In genomic region chr2:44805836-44806235, GRCh38 we compare ENCODE assay signal across 1 cellular context.
TF ChIP-seq lines count a peak whose summit lies in the region.

No MANE protein-coding gene starts in this region.

TF ChIP-seq in WTC11, 78 proteins besides CTCF, POLR2A, EP300 and RAD21:
- no peak for TF ChIP-seq SOX15 (CRISPR knock-in tag; IDR thresholded peaks at IDR 0.05)
- TF ChIP-seq PREB (CRISPR knock-in tag; IDR thresholded peaks at IDR 0.05; ENCODE audit: borderline replicate concordance) = no peak
- no peak for TF ChIP-seq HMGA2 (CRISPR knock-in tag; IDR thresholded peaks at IDR 0.05)
- no peak for TF ChIP-seq AFF4 (CRISPR knock-in tag; IDR thresholded peaks at IDR 0.05; ENCODE audit: borderline replicate concordance)
- TF ChIP-seq ESRRA (CRISPR knock-in tag; IDR thresholded peaks at IDR 0.05; ENCODE audit: borderline replicate concordance) = no peak
- TF ChIP-seq ZNF121 (CRISPR knock-in tag; IDR thresholded peaks at IDR 0.05) = no peak
- no peak for TF ChIP-seq E2F4 (CRISPR knock-in tag; IDR thresholded peaks at IDR 0.05; ENCODE audit: borderline replicate concordance, low read depth)
- TF ChIP-seq ARID4B (CRISPR knock-in tag; IDR thresholded peaks at IDR 0.05; ENCODE audit: borderline replicate concordance) = no peak
- TF ChIP-seq ZNF317 (CRISPR knock-in tag; IDR thresholded peaks at IDR 0.05; ENCODE audit: borderline replicate concordance, low read depth) = no peak
- no peak for TF ChIP-seq EMX1 (CRISPR knock-in tag; IDR thresholded peaks at IDR 0.05)
- no peak for TF ChIP-seq NR2C2 (CRISPR knock-in tag; IDR thresholded peaks at IDR 0.05)
- no peak for TF ChIP-seq ZBTB43 (CRISPR knock-in tag; IDR thresholded peaks at IDR 0.05)
- no peak for TF ChIP-seq FOXK1 (CRISPR knock-in tag; IDR thresholded peaks at IDR 0.05)
- TF ChIP-seq PRDM15 (CRISPR knock-in tag; IDR thresholded peaks at IDR 0.05) = no peak
- no peak for TF ChIP-seq TEAD4 (CRISPR knock-in tag; IDR thresholded peaks at IDR 0.05)
- TF ChIP-seq NR3C1 (CRISPR knock-in tag; conservative IDR thresholded peaks at IDR 0.05; ENCODE audit: low read depth) = no peak
- no peak for TF ChIP-seq FOXJ3 (CRISPR knock-in tag; IDR thresholded peaks at IDR 0.05; ENCODE audit: borderline replicate concordance)
- TF ChIP-seq MLX (CRISPR knock-in tag; IDR thresholded peaks at IDR 0.05) = no peak
- TF ChIP-seq TP53 (CRISPR knock-in tag; IDR thresholded peaks at IDR 0.05) = no peak
- no peak for TF ChIP-seq USF1 (CRISPR knock-in tag; IDR thresholded peaks at IDR 0.05)
